Comparison of ENCODE assay signal across 1 cellular context in the genomic region with DNA sequence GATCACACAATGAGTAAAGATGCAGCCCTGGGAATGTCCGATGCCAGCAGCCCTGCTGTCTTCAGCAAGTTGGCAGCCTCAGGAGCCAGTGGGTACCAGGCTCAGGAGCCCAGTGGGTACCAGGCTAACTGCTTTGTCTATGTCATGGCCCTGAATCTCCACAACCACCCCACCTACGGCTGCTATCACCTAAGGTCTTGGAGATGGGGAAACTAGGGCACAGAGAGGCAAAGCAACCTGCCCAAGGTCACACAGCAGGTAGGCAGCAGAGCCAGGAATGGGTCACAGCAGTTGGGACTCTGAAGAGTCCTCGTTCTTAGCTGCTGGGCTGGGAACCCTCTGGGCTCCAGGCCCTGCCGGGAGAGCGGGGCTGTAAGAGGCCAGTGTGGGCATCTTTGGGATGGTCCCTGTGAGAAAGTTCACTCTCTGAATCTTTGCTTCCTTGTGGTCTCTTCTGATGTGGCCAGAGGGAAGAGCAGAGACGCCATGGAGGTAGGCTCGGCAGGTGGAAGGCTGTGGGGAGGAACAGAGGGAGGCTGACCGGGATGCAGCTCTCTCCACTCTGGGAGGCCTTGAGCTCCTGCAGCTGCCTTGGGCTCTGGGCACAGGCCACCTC.
TF ChIP-seq lines count a peak whose summit lies in the region.

No MANE protein-coding gene starts in this region.

TF ChIP-seq in HepG2, 621 proteins besides CTCF, POLR2A, EP300 and RAD21:
- TF ChIP-seq ZNF768 (CRISPR knock-in tag; IDR thresholded peaks at IDR 0.05) = peak; percentile 90
